Comparison of ENCODE assay signal across 8 cellular contexts in genomic region chr12:53623526-53623925, GRCh38. TPM values are rescaled to one million over a fixed set of nuclear protein-coding genes. Genes with fewer than 3 reads are reported as not detected.
DNase-seq lines count a peak whose midpoint lies in the region; ATAC-seq and TF ChIP-seq lines count a peak whose summit lies in the region.

No MANE protein-coding gene starts in this region.

- H3K9me3 Mint-ChIP-seq in natural killer cell: no peaks in the 10 kb centered on the region

- peaks cover 43 to 45% of the 10 kb centered on the region in 2 donors for H3K4me1 Mint-ChIP-seq in natural killer cell

- intact Hi-C loops in natural killer cell (cut with micrococcal nuclease): no loop called here

- DNase-seq in AG10803 (ENCODE audit: low read depth): peak; percentile 61
- peak; percentile 67 for DNase-seq in LHCN-M2 (ENCODE audit: low read depth)
- DNase-seq in natural killer cell: no peak
- DNase-seq in 8988T: no peak
- no peak for DNase-seq in activated CD8-positive, alpha-beta memory T cell treated with anti-CD3 and anti-CD28 coated beads for 24 hours

- peak overlapping the region; percentile 88 for H3K27ac ChIP-seq in cingulate gyrus (ENCODE audit: low read depth, low read length)

- peak overlapping the region; percentile 75 for H3K4me3 ChIP-seq in AG10803 (ENCODE audit: low read length)

- H3K36me3 Mint-ChIP-seq in natural killer cell: no peaks in the 10 kb centered on the region

- ATAC-seq in natural killer cell (no peak), HG03159 (IDR thresholded peaks at IDR 0.05; ENCODE audit: unreplicated experiment) (no peak), HG02840 (IDR thresholded peaks at IDR 0.05; ENCODE audit: low FRiP score, unreplicated experiment) (no peak)

- no peaks in the 10 kb centered on the region for H3K27me3 Mint-ChIP-seq in natural killer cell (ENCODE audit: low read depth in 2 of 2)

- H3K4me3 Mint-ChIP-seq in natural killer cell: peak overlapping the region; percentile 35

- peak overlapping the region; percentile 64 to 95 for H3K27ac Mint-ChIP-seq in natural killer cell

- TF ChIP-seq CTCF in AG10803 (conservative IDR thresholded peaks at IDR 0.05; ENCODE audit: low read length) (no peak), natural killer cell (IDR thresholded peaks at IDR 0.05) (no peak)

RNA-seq across cellular contexts. Expression of gene ATF7, which starts 2.7 kb away (rescaled TPM):
- total RNA-seq in LHCN-M2 (2014; rRNA removed) (13.0 and 14.2 TPM in 2 replicates), natural killer cell (10 to 100 TPM; 32.3 to 42.3 (median 34.9) TPM)
- polyA plus RNA-seq in LHCN-M2 (2012): 18.6 TPM

RNA-seq across cellular contexts. Expression of gene ATP5MC2, which starts 52.4 kb away (rescaled TPM):
- total RNA-seq in LHCN-M2 (2014; rRNA removed): 412 and 417 TPM in 2 replicates
- polyA plus RNA-seq in LHCN-M2 (2012): 531 TPM
- total RNA-seq in natural killer cell: 100 to 1,000 TPM; 180 to 195 (median 184) TPM

Comparison
In these comparisons a context has a peak if more than half of its experiments do, and no peak if none do; other contexts are left out.
1. DNase-seq: peak in AG10803 (single experiment) and LHCN-M2 (single experiment); none in natural killer cell (single experiment), 8988T (single experiment) and activated CD8-positive, alpha-beta memory T cell treated with anti-CD3 and anti-CD28 coated beads for 24 hours (single experiment).